ENCODE assay signal across 8 cellular contexts in genomic region chr2:74391580-74392448, GRCh38. TPM values are rescaled to one million over a fixed set of nuclear protein-coding genes. Genes with fewer than 3 reads are reported as not detected.
DNase-seq lines count a peak whose midpoint lies in the region; ATAC-seq, FAIRE-seq and TF ChIP-seq lines count a peak whose summit lies in the region.

No MANE protein-coding gene starts in this region.

- intact Hi-C loops in HepG2 (cut with micrococcal nuclease; ENCODE audit: unreplicated experiment), result loop anchor here (1.0 to 5.0 kb wide), 3 partner anchors 48 to 125 kb away; no protein-coding TSS in a partner anchor

- CTCF ChIA-PET in activated CD4-positive, alpha-beta T cell treated with anti-CD3 and anti-CD28 coated beads, Interleukin-2, amount 10 ng/mL, durations not matched to agents 7 days and 5 days (lab: Charles Lee), result interaction anchor here (0.5 to 2.7 kb wide), 24 partner anchors 8 to 564 kb away, joined by 3 to 13 read pairs (median 4); partner anchors contain the start of genes AUP1, C2orf81, DCTN1 and HTRA2
- CTCF ChIA-PET in HepG2 (lab: Yijun Ruan, JAX; ENCODE audit: low intra/inter-chr PET ratio, low total read pairs), result interaction anchor here (0.7 to 1.5 kb wide), 3 partner anchors 10 to 142 kb away, joined by 4 to 6 read pairs (median 4); no protein-coding TSS in a partner anchor

- TF ChIP-seq POLR2A in GM19099 (IDR thresholded peaks at IDR 0.05; ENCODE audit: extremely low read depth, insufficient read length, low read depth), result peak; percentile 67
- TF ChIP-seq POLR2A in HepG2 (IDR thresholded peaks at IDR 0.05; ENCODE audit: insufficient read depth in 1 of 2, low read depth in 2 of 2, low read length in 2 of 2), result peak; percentile 52 to 96

- peak overlapping the region; percentile 87 for H3K27ac ChIP-seq in HepG2 (ENCODE audit: extremely low read length, insufficient read depth, low read length)

- peak overlapping the region; percentile 92 for H3K4me3 Mint-ChIP-seq in activated CD4-positive, alpha-beta T cell treated with anti-CD3 and anti-CD28 coated beads, Interleukin-2, amount 10 ng/mL, durations not matched to agents 7 days and 5 days

- no peaks in the 10 kb centered on the region for H3K9me3 Mint-ChIP-seq in activated CD4-positive, alpha-beta T cell treated with anti-CD3 and anti-CD28 coated beads, Interleukin-2, amount 10 ng/mL, durations not matched to agents 7 days and 5 days

- FAIRE-seq in HepG2 (lab: Jason Lieb, UNC), result peak; percentile 87

- peaks cover 55% of the 10 kb centered on the region for H3K4me1 ChIP-seq in HepG2 (ENCODE audit: insufficient read depth, low read length)

- DNase-seq in Ammon's horn (ENCODE audit: low spot score) (peak; percentile 97), NCI-H526 treated with DMSO at 0.1 percent for 48 hours (lab: John Stamatoyannopoulos, UW) (peak; percentile 85), dedifferentiated amniotic fluid mesenchymal stem cell (ENCODE audit: extremely low spot score) (peak; percentile 81), HepG2 (ENCODE audit: low spot score) (peak; percentile 91)
- DNase-seq in activated CD4-positive, alpha-beta T cell treated with anti-CD3 and anti-CD28 coated beads, Interleukin-2, amount 10 ng/mL, durations not matched to agents 7 days and 5 days, result peak; percentile 97
- peak; percentile 96 for DNase-seq in stimulated activated CD4-positive, alpha-beta T cell treated with anti-CD3 and anti-CD28 coated beads, Interleukin-4, amount 100 ng/mL, for 1 hour

- H3K4me3 ChIP-seq in HepG2 (replicated peaks in 1 of 3; ENCODE audit: insufficient read depth in 1 of 3, low read depth in 2 of 3, low read length in 3 of 3), result peak overlapping the region; percentile 82 to 98 (median 84)

- H3K36me3 Mint-ChIP-seq in activated CD4-positive, alpha-beta T cell treated with anti-CD3 and anti-CD28 coated beads, Interleukin-2, amount 10 ng/mL, durations not matched to agents 7 days and 5 days (ENCODE audit: low read depth), result no peaks in the 10 kb centered on the region

- peak overlapping the region; percentile 99 for H3K27ac Mint-ChIP-seq in activated CD4-positive, alpha-beta T cell treated with anti-CD3 and anti-CD28 coated beads, Interleukin-2, amount 10 ng/mL, durations not matched to agents 7 days and 5 days

- BruUV-seq in HepG2 (replicated peaks; lab: Mats Ljungman, UMichigan), result no TSS peak

- peaks cover 8% of the 10 kb centered on the region for H3K27me3 Mint-ChIP-seq in activated CD4-positive, alpha-beta T cell treated with anti-CD3 and anti-CD28 coated beads, Interleukin-2, amount 10 ng/mL, durations not matched to agents 7 days and 5 days

- peaks cover 9% of the 10 kb centered on the region for H3K4me1 Mint-ChIP-seq in activated CD4-positive, alpha-beta T cell treated with anti-CD3 and anti-CD28 coated beads, Interleukin-2, amount 10 ng/mL, durations not matched to agents 7 days and 5 days

- ATAC-seq in HG03442 (IDR thresholded peaks at IDR 0.05; ENCODE audit: unreplicated experiment) (peak; percentile 67), HepG2 (peak; percentile 91)

- no peaks in the 10 kb centered on the region for H4K20me1 ChIP-seq in HepG2 (ENCODE audit: insufficient read depth, low read length)

- peaks cover 0 to 4% of the 10 kb centered on the region in 2 experiments; a peak in 2 of 5 replicates for H3K27me3 ChIP-seq in HepG2 (ENCODE audit: control insufficient read depth in 1 of 2, insufficient read depth in 2 of 2, low read length in 2 of 2)

- H3K79me2 ChIP-seq in HepG2 (ENCODE audit: insufficient read depth, low read length), result peaks cover 47% of the 10 kb centered on the region

- peak overlapping the region; percentile 96 for H3K4me2 ChIP-seq in HepG2 (ENCODE audit: low read depth, low read length)

- peak overlapping the region; percentile 94 for H3K9ac ChIP-seq in HepG2 (ENCODE audit: insufficient read depth, low read depth, low read length)

- H3K36me3 ChIP-seq in HepG2 (replicated peaks in 1 of 2; ENCODE audit: control insufficient read depth in 1 of 2, insufficient read depth in 2 of 2, low read length in 2 of 2), result no peaks in the 10 kb centered on the region; a peak in 2 of 5 replicates

- WGBS in HepG2 (ENCODE audit: low lambda C conversion rate), result under 1% methylated on average over 26 of the region's 62 CpGs

- POLR2A ChIA-PET in activated CD4-positive, alpha-beta T cell treated with anti-CD3 and anti-CD28 coated beads, Interleukin-2, amount 10 ng/mL, durations not matched to agents 7 days and 5 days (lab: Charles Lee), result interaction anchor here (0.5 to 0.7 kb wide), 4 partner anchors 11 to 147 kb away, joined by 3 to 5 read pairs (median 4); partner anchors contain the start of genes AUP1 and HTRA2
- POLR2A ChIA-PET in HepG2 (lab: Yijun Ruan, JAX), result interaction anchor here (0.6 to 3.8 kb wide), 22 partner anchors 9 to 631 kb away, joined by 3 to 38 read pairs (median 4); partner anchors contain the start of genes AUP1, CCDC142, DCTN1 and HTRA2

- in situ Hi-C loops in HepG2 (cut with HindIII; ENCODE audit: extremely low pct_ligation_motif_present, low pct_unique_long_range_greater_than_20kb), result no loop called here

- peak; percentile 98 for TF ChIP-seq CTCF in HepG2 (CRISPR knock-in tag; IDR thresholded peaks at IDR 0.05)

- H3K9me3 ChIP-seq in HepG2 (ENCODE audit: low read length), result no peaks in the 10 kb centered on the region

- H2AFZ ChIP-seq in HepG2 (ENCODE audit: low read length), result peak overlapping the region; percentile 87

- peak; percentile 74; the same call in 1 of the 2 replicates for TF ChIP-seq RAD21 in HepG2 (CRISPR knock-in tag; IDR thresholded peaks at IDR 0.05)

- TF ChIP-seq EP300 in HepG2 (IDR thresholded peaks at IDR 0.05; ENCODE audit: low read depth in 2 of 2, low read length in 2 of 2) (no peak), HepG2 (CRISPR knock-in tag; IDR thresholded peaks at IDR 0.05; ENCODE audit: borderline replicate concordance) (no peak)

RNA-seq across cellular contexts. Expression of gene DCTN1, which starts 11.7 kb away (rescaled TPM):
- total RNA-seq in activated CD4-positive, alpha-beta T cell treated with anti-CD3 and anti-CD28 coated beads, Interleukin-2, amount 10 ng/mL, durations not matched to agents 7 days and 5 days, result 100 to 1,000 TPM; 106 to 132 TPM
- 109 and 122 TPM in 2 replicates for total RNA-seq in HepG2 (2016; rRNA removed; fragmentation: Illumina TruSeq; extraction: Trizol)
- total RNA-seq in HepG2 (2016; cell fraction: cytosol; rRNA removed; fragmentation: Illumina TruSeq; extraction: Trizol; ENCODE audit: low read depth), result 7.7 and 11.2 TPM in 2 replicates
- total RNA-seq in HepG2 (2016; cell fraction: insoluble cytoplasmic fraction; rRNA removed; fragmentation: Illumina TruSeq; extraction: Trizol), result 94.1 and 122 TPM in 2 replicates
- 18.0 and 20.5 TPM in 2 replicates for total RNA-seq in HepG2 (2016; cell fraction: membrane; rRNA removed; fragmentation: Illumina TruSeq; extraction: Trizol)
- total RNA-seq in HepG2 (2016; cell fraction: nucleus; rRNA removed; fragmentation: Illumina TruSeq; extraction: Trizol), result 55.1 and 60.1 TPM in 2 replicates
- 73.2 and 82.4 TPM in 2 replicates for polyA plus RNA-seq in HepG2 (2011; rRNA removed)
- 54.6 and 71.3 TPM in 2 replicates for polyA plus RNA-seq in HepG2 (2011; cell fraction: cytosol; rRNA removed)
- 141 and 144 TPM in 2 replicates for polyA plus RNA-seq in HepG2 (2011; cell fraction: nucleus; rRNA removed)
- 72.2 and 76.7 TPM in 2 replicates for polyA plus RNA-seq in HepG2 (2012)
- polyA plus RNA-seq in HepG2 (2016; cell fraction: cytosol; fragmentation: Illumina TruSeq; extraction: Trizol; ENCODE audit: low read depth), result 8.1 and 9.5 TPM in 2 replicates
- polyA plus RNA-seq in HepG2 (2016; cell fraction: insoluble cytoplasmic fraction; fragmentation: Illumina TruSeq; extraction: Trizol; ENCODE audit: low read depth), result 106 and 136 TPM in 2 replicates
- 20.1 and 26.0 TPM in 2 replicates for polyA plus RNA-seq in HepG2 (2016; cell fraction: membrane; fragmentation: Illumina TruSeq; extraction: Trizol; ENCODE audit: low read depth)
- polyA plus RNA-seq in HepG2 (2016; cell fraction: nucleus; fragmentation: Illumina TruSeq; extraction: Trizol; ENCODE audit: insufficient read depth, low read depth), result 119 and 130 TPM in 2 replicates
- polyA minus RNA-seq in HepG2 (2011; rRNA and poly(A)+ RNA removed; ENCODE audit: low replicate concordance), result 266 and 308 TPM in 2 replicates
- polyA minus RNA-seq in HepG2 (2011; cell fraction: cytosol; rRNA and poly(A)+ RNA removed), result 81.1 and 87.7 TPM in 2 replicates
- 62.1 and 69.7 TPM in 2 replicates for polyA minus RNA-seq in HepG2 (2011; cell fraction: nucleus; rRNA and poly(A)+ RNA removed)

RNA-seq across cellular contexts. Expression of gene C2orf81, which starts 29.6 kb away (rescaled TPM):
- total RNA-seq in activated CD4-positive, alpha-beta T cell treated with anti-CD3 and anti-CD28 coated beads, Interleukin-2, amount 10 ng/mL, durations not matched to agents 7 days and 5 days, result 1 to 10 TPM; 3.0 to 3.3 TPM
- total RNA-seq in HepG2 (2016; rRNA removed; fragmentation: Illumina TruSeq; extraction: Trizol), result 0.13 and 0.15 TPM in 2 replicates
- not detected in 2 replicates for total RNA-seq in HepG2 (2016; cell fraction: cytosol; rRNA removed; fragmentation: Illumina TruSeq; extraction: Trizol; ENCODE audit: low read depth)
- 0.09 TPM in 1 of 2 replicates, not detected in the other for total RNA-seq in HepG2 (2016; cell fraction: insoluble cytoplasmic fraction; rRNA removed; fragmentation: Illumina TruSeq; extraction: Trizol)
- not detected in 2 replicates for total RNA-seq in HepG2 (2016; cell fraction: membrane; rRNA removed; fragmentation: Illumina TruSeq; extraction: Trizol)
- 0.16 TPM in 1 of 2 replicates, not detected in the other for total RNA-seq in HepG2 (2016; cell fraction: nucleus; rRNA removed; fragmentation: Illumina TruSeq; extraction: Trizol)
- 0.05 and 0.17 TPM in 2 replicates for polyA plus RNA-seq in HepG2 (2011; rRNA removed)
- polyA plus RNA-seq in HepG2 (2011; cell fraction: cytosol; rRNA removed), result 0.12 and 0.13 TPM in 2 replicates
- 0.21 TPM in 2 replicates for polyA plus RNA-seq in HepG2 (2011; cell fraction: nucleus; rRNA removed)
- polyA plus RNA-seq in HepG2 (2012), result 0.13 TPM in 1 of 2 replicates, not detected in the other
- not detected in 2 replicates for polyA plus RNA-seq in HepG2 (2016; cell fraction: cytosol; fragmentation: Illumina TruSeq; extraction: Trizol; ENCODE audit: low read depth)
- 0.16 TPM in 1 of 2 replicates, not detected in the other for polyA plus RNA-seq in HepG2 (2016; cell fraction: insoluble cytoplasmic fraction; fragmentation: Illumina TruSeq; extraction: Trizol; ENCODE audit: low read depth)
- 0.24 and 0.29 TPM in 2 replicates for polyA plus RNA-seq in HepG2 (2016; cell fraction: membrane; fragmentation: Illumina TruSeq; extraction: Trizol; ENCODE audit: low read depth)
- 0.35 TPM in 1 of 2 replicates, not detected in the other for polyA plus RNA-seq in HepG2 (2016; cell fraction: nucleus; fragmentation: Illumina TruSeq; extraction: Trizol; ENCODE audit: insufficient read depth, low read depth)
- 0.49 and 0.58 TPM in 2 replicates for polyA minus RNA-seq in HepG2 (2011; rRNA and poly(A)+ RNA removed; ENCODE audit: low replicate concordance)
- not detected in 2 replicates for polyA minus RNA-seq in HepG2 (2011; cell fraction: cytosol; rRNA and poly(A)+ RNA removed)
- polyA minus RNA-seq in HepG2 (2011; cell fraction: nucleus; rRNA and poly(A)+ RNA removed), result not detected in 2 replicates

RNA-seq across cellular contexts. Expression of gene WDR54, which starts 29.7 kb away (rescaled TPM):
- 10 to 100 TPM; 71.3 to 80.7 TPM for total RNA-seq in activated CD4-positive, alpha-beta T cell treated with anti-CD3 and anti-CD28 coated beads, Interleukin-2, amount 10 ng/mL, durations not matched to agents 7 days and 5 days
- total RNA-seq in HepG2 (2016; rRNA removed; fragmentation: Illumina TruSeq; extraction: Trizol), result 1.3 and 2.0 TPM in 2 replicates
- 1.5 TPM in 2 replicates for total RNA-seq in HepG2 (2016; cell fraction: cytosol; rRNA removed; fragmentation: Illumina TruSeq; extraction: Trizol; ENCODE audit: low read depth)
- 1.4 and 1.6 TPM in 2 replicates for total RNA-seq in HepG2 (2016; cell fraction: insoluble cytoplasmic fraction; rRNA removed; fragmentation: Illumina TruSeq; extraction: Trizol)
- 1.1 and 1.4 TPM in 2 replicates for total RNA-seq in HepG2 (2016; cell fraction: membrane; rRNA removed; fragmentation: Illumina TruSeq; extraction: Trizol)
- 0.66 and 2.7 TPM in 2 replicates for total RNA-seq in HepG2 (2016; cell fraction: nucleus; rRNA removed; fragmentation: Illumina TruSeq; extraction: Trizol)
- polyA plus RNA-seq in HepG2 (2011; rRNA removed), result 12.4 and 17.3 TPM in 2 replicates
- 12.3 and 28.2 TPM in 2 replicates for polyA plus RNA-seq in HepG2 (2011; cell fraction: cytosol; rRNA removed)
- polyA plus RNA-seq in HepG2 (2011; cell fraction: nucleus; rRNA removed), result 15.9 and 19.2 TPM in 2 replicates
- polyA plus RNA-seq in HepG2 (2012), result 12.9 and 25.5 TPM in 2 replicates
- 1.2 and 1.3 TPM in 2 replicates for polyA plus RNA-seq in HepG2 (2016; cell fraction: cytosol; fragmentation: Illumina TruSeq; extraction: Trizol; ENCODE audit: low read depth)
- polyA plus RNA-seq in HepG2 (2016; cell fraction: insoluble cytoplasmic fraction; fragmentation: Illumina TruSeq; extraction: Trizol; ENCODE audit: low read depth), result 1.2 TPM in 2 replicates
- polyA plus RNA-seq in HepG2 (2016; cell fraction: membrane; fragmentation: Illumina TruSeq; extraction: Trizol; ENCODE audit: low read depth), result 0.55 and 1.1 TPM in 2 replicates
- 1.7 and 1.8 TPM in 2 replicates for polyA plus RNA-seq in HepG2 (2016; cell fraction: nucleus; fragmentation: Illumina TruSeq; extraction: Trizol; ENCODE audit: insufficient read depth, low read depth)
- polyA minus RNA-seq in HepG2 (2011; rRNA and poly(A)+ RNA removed; ENCODE audit: low replicate concordance), result 40.5 and 150 TPM in 2 replicates
- 4.6 and 10.5 TPM in 2 replicates for polyA minus RNA-seq in HepG2 (2011; cell fraction: cytosol; rRNA and poly(A)+ RNA removed)
- 2.7 and 4.5 TPM in 2 replicates for polyA minus RNA-seq in HepG2 (2011; cell fraction: nucleus; rRNA and poly(A)+ RNA removed)

RNA-seq across cellular contexts. Expression of gene SLC4A5, which starts 48.6 kb away (rescaled TPM):
- 1 to 10 TPM; 3.0 to 4.3 TPM for total RNA-seq in activated CD4-positive, alpha-beta T cell treated with anti-CD3 and anti-CD28 coated beads, Interleukin-2, amount 10 ng/mL, durations not matched to agents 7 days and 5 days
- total RNA-seq in HepG2 (2016; rRNA removed; fragmentation: Illumina TruSeq; extraction: Trizol), result 0.25 TPM in 1 of 2 replicates, not detected in the other
- total RNA-seq in HepG2 (2016; cell fraction: cytosol; rRNA removed; fragmentation: Illumina TruSeq; extraction: Trizol; ENCODE audit: low read depth), result not detected in 2 replicates
- 0.09 TPM in 1 of 2 replicates, not detected in the other for total RNA-seq in HepG2 (2016; cell fraction: insoluble cytoplasmic fraction; rRNA removed; fragmentation: Illumina TruSeq; extraction: Trizol)
- total RNA-seq in HepG2 (2016; cell fraction: membrane; rRNA removed; fragmentation: Illumina TruSeq; extraction: Trizol), result not detected in 2 replicates
- total RNA-seq in HepG2 (2016; cell fraction: nucleus; rRNA removed; fragmentation: Illumina TruSeq; extraction: Trizol), result 0.34 and 0.53 TPM in 2 replicates
- 0.50 and 0.51 TPM in 2 replicates for polyA plus RNA-seq in HepG2 (2011; rRNA removed)
- 0.01 TPM in 1 of 2 replicates, not detected in the other for polyA plus RNA-seq in HepG2 (2011; cell fraction: cytosol; rRNA removed)
- polyA plus RNA-seq in HepG2 (2011; cell fraction: nucleus; rRNA removed), result 0.14 and 0.74 TPM in 2 replicates
- polyA plus RNA-seq in HepG2 (2012), result 0.74 and 0.93 TPM in 2 replicates
- polyA plus RNA-seq in HepG2 (2016; cell fraction: cytosol; fragmentation: Illumina TruSeq; extraction: Trizol; ENCODE audit: low read depth), result not detected in 2 replicates
- 0.49 TPM in 1 of 2 replicates, not detected in the other for polyA plus RNA-seq in HepG2 (2016; cell fraction: insoluble cytoplasmic fraction; fragmentation: Illumina TruSeq; extraction: Trizol; ENCODE audit: low read depth)
- polyA plus RNA-seq in HepG2 (2016; cell fraction: membrane; fragmentation: Illumina TruSeq; extraction: Trizol; ENCODE audit: low read depth), result not detected in 2 replicates
- polyA plus RNA-seq in HepG2 (2016; cell fraction: nucleus; fragmentation: Illumina TruSeq; extraction: Trizol; ENCODE audit: insufficient read depth, low read depth), result 0.30 and 1.1 TPM in 2 replicates
- polyA minus RNA-seq in HepG2 (2011; rRNA and poly(A)+ RNA removed; ENCODE audit: low replicate concordance), result 0.26 and 0.56 TPM in 2 replicates
- 0.09 TPM in 1 of 2 replicates, not detected in the other for polyA minus RNA-seq in HepG2 (2011; cell fraction: cytosol; rRNA and poly(A)+ RNA removed)
- 1.0 and 1.1 TPM in 2 replicates for polyA minus RNA-seq in HepG2 (2011; cell fraction: nucleus; rRNA and poly(A)+ RNA removed)

RNA-seq across cellular contexts. Expression of gene RTKN, which starts 49.9 kb away (rescaled TPM):
- total RNA-seq in activated CD4-positive, alpha-beta T cell treated with anti-CD3 and anti-CD28 coated beads, Interleukin-2, amount 10 ng/mL, durations not matched to agents 7 days and 5 days, result under 1 TPM; 0.62 to 0.82 TPM
- 107 and 159 TPM in 2 replicates for total RNA-seq in HepG2 (2016; rRNA removed; fragmentation: Illumina TruSeq; extraction: Trizol)
- total RNA-seq in HepG2 (2016; cell fraction: cytosol; rRNA removed; fragmentation: Illumina TruSeq; extraction: Trizol; ENCODE audit: low read depth), result 32.3 and 32.8 TPM in 2 replicates
- total RNA-seq in HepG2 (2016; cell fraction: insoluble cytoplasmic fraction; rRNA removed; fragmentation: Illumina TruSeq; extraction: Trizol), result 92.8 and 167 TPM in 2 replicates
- 71.3 and 83.2 TPM in 2 replicates for total RNA-seq in HepG2 (2016; cell fraction: membrane; rRNA removed; fragmentation: Illumina TruSeq; extraction: Trizol)
- 134 and 147 TPM in 2 replicates for total RNA-seq in HepG2 (2016; cell fraction: nucleus; rRNA removed; fragmentation: Illumina TruSeq; extraction: Trizol)
- 166 and 187 TPM in 2 replicates for polyA plus RNA-seq in HepG2 (2011; rRNA removed)
- polyA plus RNA-seq in HepG2 (2011; cell fraction: cytosol; rRNA removed), result 105 and 146 TPM in 2 replicates
- 693 and 745 TPM in 2 replicates for polyA plus RNA-seq in HepG2 (2011; cell fraction: nucleus; rRNA removed)
- 111 and 123 TPM in 2 replicates for polyA plus RNA-seq in HepG2 (2012)
- polyA plus RNA-seq in HepG2 (2016; cell fraction: cytosol; fragmentation: Illumina TruSeq; extraction: Trizol; ENCODE audit: low read depth), result 19.8 and 20.3 TPM in 2 replicates
- 106 and 117 TPM in 2 replicates for polyA plus RNA-seq in HepG2 (2016; cell fraction: insoluble cytoplasmic fraction; fragmentation: Illumina TruSeq; extraction: Trizol; ENCODE audit: low read depth)
- 48.0 and 54.9 TPM in 2 replicates for polyA plus RNA-seq in HepG2 (2016; cell fraction: membrane; fragmentation: Illumina TruSeq; extraction: Trizol; ENCODE audit: low read depth)
- 311 and 321 TPM in 2 replicates for polyA plus RNA-seq in HepG2 (2016; cell fraction: nucleus; fragmentation: Illumina TruSeq; extraction: Trizol; ENCODE audit: insufficient read depth, low read depth)
- polyA minus RNA-seq in HepG2 (2011; rRNA and poly(A)+ RNA removed; ENCODE audit: low replicate concordance), result 14.0 and 202 TPM in 2 replicates
- 51.2 and 66.4 TPM in 2 replicates for polyA minus RNA-seq in HepG2 (2011; cell fraction: cytosol; rRNA and poly(A)+ RNA removed)
- polyA minus RNA-seq in HepG2 (2011; cell fraction: nucleus; rRNA and poly(A)+ RNA removed), result 211 and 223 TPM in 2 replicates

Comparison
In these comparisons a context has a peak if more than half of its experiments do, and no peak if none do; other contexts are left out.
1. Peak in every context shown above with its lines: DNase-seq, ATAC-seq, H3K4me3 ChIP-seq and H3K27ac ChIP-seq.
2. RNA of gene WDR54, which starts 29.7 kb away (total RNA-seq): 71.3 to 80.7 TPM in activated CD4-positive, alpha-beta T cell treated with anti-CD3 and anti-CD28 coated beads, Interleukin-2, amount 10 ng/mL, durations not matched to agents 7 days and 5 days; 0.66 to 2.7 TPM in HepG2; every median in the first group is over 10 times any median in the second.